Comparison of ENCODE assay signal across 8 cellular contexts in the genomic region with DNA sequence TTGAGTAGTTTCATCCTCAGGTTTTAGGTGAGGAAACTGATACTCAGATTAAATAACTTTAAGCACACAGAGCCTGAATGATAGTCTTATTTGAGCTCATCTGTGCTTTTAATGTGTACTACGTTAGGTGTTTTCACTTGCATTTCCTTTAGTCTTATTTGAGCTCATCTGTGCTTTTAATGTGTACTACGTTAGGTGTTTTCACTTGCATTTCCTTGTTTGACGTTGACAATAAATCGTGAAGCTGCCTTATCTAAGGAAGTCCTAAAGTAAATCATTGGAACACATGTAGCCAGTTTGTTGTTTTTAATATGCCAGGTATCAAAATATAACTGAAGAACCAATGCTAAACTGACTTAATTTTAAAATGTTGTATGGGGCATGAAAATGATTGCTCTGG. TPM values are rescaled to one million over a fixed set of nuclear protein-coding genes. Genes with fewer than 3 reads are reported as not detected.
DNase-seq lines count a peak whose midpoint lies in the region; ATAC-seq, FAIRE-seq and TF ChIP-seq lines count a peak whose summit lies in the region.

No MANE protein-coding gene starts in this region.

- H3K27ac ChIP-seq in SK-N-MC (no peak overlapping the region), esophagus squamous epithelium (peak overlapping the region; percentile 95 to 100 (median 99))

- H3K4me3 ChIP-seq in SK-N-MC (peak overlapping the region; percentile 96), esophagus squamous epithelium (peak overlapping the region; percentile 61 to 96 (median 90)), retinal pigment epithelial cell (ENCODE audit: low read length) (peak overlapping the region; percentile 98)

- no peak for TF ChIP-seq CTCF in esophagus squamous epithelium (IDR thresholded peaks at IDR 0.05)
- no peak for TF ChIP-seq CTCF in retinal pigment epithelial cell (conservative IDR thresholded peaks at IDR 0.05; ENCODE audit: low read depth, low read length)

- 4% methylated on average over 4 of the region's 4 CpGs for WGBS in esophagus squamous epithelium, 2 donors

- H3K36me3 ChIP-seq in SK-N-MC (ENCODE audit: insufficient read depth, low read length), result peaks cover 17% of the 10 kb centered on the region
- peaks cover 0 to 6% (median 0%) of the 10 kb centered on the region in 3 donors for H3K36me3 ChIP-seq in esophagus squamous epithelium

- intact Hi-C loops in esophagus squamous epithelium (cut with DNase I), result loop anchor here (10.0 kb wide), 2 partner anchors 72 to 248 kb away; partner anchors contain the start of gene NUP107

- DNase-seq in GM12892 (ENCODE audit: insufficient read length), result no peak
- no peak for DNase-seq in SK-N-MC (ENCODE audit: low read depth, low spot score)
- DNase-seq in esophagus squamous epithelium (lab: John Stamatoyannopoulos, UW), result no peak
- DNase-seq in retinal pigment epithelial cell (ENCODE audit: low read depth), result no peak
- DNase-seq in effector CD4-positive, alpha-beta T cell, result no peak
- no peak for DNase-seq in DMS79 (lab: John Stamatoyannopoulos, UW)

- no peaks in the 10 kb centered on the region for H3K9me3 ChIP-seq in SK-N-MC (ENCODE audit: low read depth, low read length)
- no peaks in the 10 kb centered on the region for H3K9me3 ChIP-seq in esophagus squamous epithelium

- no peaks in the 10 kb centered on the region for H3K27me3 ChIP-seq in esophagus squamous epithelium

- peak overlapping the region; percentile 91 for H3K9ac ChIP-seq in SK-N-MC (ENCODE audit: insufficient read length)

- TF ChIP-seq POLR2A in GM12892 (IDR thresholded peaks at IDR 0.05; ENCODE audit: low read depth, low read length) (no peak), esophagus squamous epithelium (IDR thresholded peaks at IDR 0.05) (peak in 1 of 4 donors; percentile 38)

- peaks cover 10 to 71% (median 44%) of the 10 kb centered on the region in 3 donors for H3K4me1 ChIP-seq in esophagus squamous epithelium

- no peak for ATAC-seq in GM21737 (IDR thresholded peaks at IDR 0.05; ENCODE audit: unreplicated experiment)
- no peak for ATAC-seq in HG03196 (IDR thresholded peaks at IDR 0.05; ENCODE audit: unreplicated experiment)

- peak; percentile 77 for FAIRE-seq in GM12892 (lab: Jason Lieb, UNC)

RNA-seq across cellular contexts. Expression of gene RAP1B, which starts 2.0 kb away (rescaled TPM):
- 110 TPM for polyA plus RNA-seq in GM12892 (2012; ENCODE audit: missing spikeins)
- total RNA-seq in esophagus squamous epithelium, result 100 to 1,000 TPM in 3 of 4 donors, 10 to 100 TPM in 1; 66.9 to 133 (median 120) TPM
